ENCODE assay signal across 1 cellular context in genomic region chr16:75471723-75472634, GRCh38.
TF ChIP-seq lines count a peak whose summit lies in the region.

No MANE protein-coding gene starts in this region.

TF ChIP-seq in GM12878, 131 proteins besides CTCF, POLR2A, EP300 and RAD21 (continues in another document):
- peak; percentile 87 for TF ChIP-seq SMC3 (IDR thresholded peaks at IDR 0.05; ENCODE audit: borderline replicate concordance, low read length)
- no peak for TF ChIP-seq YBX1 (IDR thresholded peaks at IDR 0.05)
- TF ChIP-seq JUNB (IDR thresholded peaks at IDR 0.05) = no peak
- no peak for TF ChIP-seq PML (IDR thresholded peaks at IDR 0.05; ENCODE audit: low read length)
- no peak for TF ChIP-seq USF2 (IDR thresholded peaks at IDR 0.05; ENCODE audit: borderline replicate concordance, low read depth, low read length)
- TF ChIP-seq SREBF1 (IDR thresholded peaks at IDR 0.05; ENCODE audit: low read length) = no peak
- no peak for TF ChIP-seq ZZZ3 (IDR thresholded peaks at IDR 0.05; ENCODE audit: control insufficient read depth, insufficient read length, low read depth)
- TF ChIP-seq SMARCA5 (IDR thresholded peaks at IDR 0.05) = peak; percentile 67; the same call in 1 of the 2 replicates
- no peak for TF ChIP-seq MTA3 (IDR thresholded peaks at IDR 0.05; ENCODE audit: borderline replicate concordance, low read length)
- 0 out of 2 replicates have a peak, but pooled peaks have one; percentile 41 for TF ChIP-seq CREB1 (IDR thresholded peaks at IDR 0.05; ENCODE audit: low read depth)
- peak; percentile 18; the same call in 1 of the 3 replicates for TF ChIP-seq POU2F2 (IDR thresholded peaks at IDR 0.05; ENCODE audit: borderline replicate concordance, low read depth, low read length)
- TF ChIP-seq NKRF (conservative IDR thresholded peaks at IDR 0.05) = no peak
- no peak for TF ChIP-seq WRNIP1 (IDR thresholded peaks at IDR 0.05; ENCODE audit: borderline replicate concordance, low read depth, low read length)
- 0 out of 2 replicates have a peak, but pooled peaks have one; percentile 51 for TF ChIP-seq RB1 (IDR thresholded peaks at IDR 0.05; ENCODE audit: borderline replicate concordance)
- no peak for TF ChIP-seq JUND (IDR thresholded peaks at IDR 0.05; ENCODE audit: low read depth, low read length)
- TF ChIP-seq ZBTB4 (CRISPR knock-in tag; IDR thresholded peaks at IDR 0.05) = no peak
- TF ChIP-seq RELA (IDR thresholded peaks at IDR 0.05; ENCODE audit: borderline replicate concordance, partially characterized antibody) = no peak
- no peak for TF ChIP-seq RAD51 (IDR thresholded peaks at IDR 0.05)
- no peak for TF ChIP-seq SKIL (IDR thresholded peaks at IDR 0.05; ENCODE audit: low read depth, poor library complexity, severe bottlenecking)
- TF ChIP-seq ZNF687 (IDR thresholded peaks at IDR 0.05) = no peak
- TF ChIP-seq RELB (IDR thresholded peaks at IDR 0.05; ENCODE audit: low read depth) = no peak
- TF ChIP-seq HDGF (IDR thresholded peaks at IDR 0.05) = no peak
- 0 out of 2 replicates have a peak, but pooled peaks have one; percentile 19 for TF ChIP-seq TAF1 (IDR thresholded peaks at IDR 0.05; ENCODE audit: borderline replicate concordance, low read depth, low read length)
- peak; percentile 47; the same call in 1 of the 2 replicates for TF ChIP-seq RUNX3 (IDR thresholded peaks at IDR 0.05; ENCODE audit: low read length)
- no peak for TF ChIP-seq LARP7 (IDR thresholded peaks at IDR 0.05)
- TF ChIP-seq CBFB (IDR thresholded peaks at IDR 0.05; ENCODE audit: low read depth) = no peak
- no peak for TF ChIP-seq BCLAF1 (IDR thresholded peaks at IDR 0.05)
- no peak for TF ChIP-seq USF1 (IDR thresholded peaks at IDR 0.05; ENCODE audit: borderline replicate concordance, extremely low read length, insufficient read depth, low read depth, low read length)
- no peak for TF ChIP-seq EZH2 (IDR thresholded peaks at IDR 0.05; ENCODE audit: borderline replicate concordance, control insufficient read depth, low read depth, low read length)
- no peak for TF ChIP-seq MYC (IDR thresholded peaks at IDR 0.05; ENCODE audit: insufficient read depth, insufficient read length, insufficient replicate concordance, low read length, severe bottlenecking)
- no peak for TF ChIP-seq TARDBP (IDR thresholded peaks at IDR 0.05; ENCODE audit: borderline replicate concordance)
- TF ChIP-seq TCF7 (IDR thresholded peaks at IDR 0.05; ENCODE audit: borderline replicate concordance) = no peak
- TF ChIP-seq YY1 (IDR thresholded peaks at IDR 0.05; ENCODE audit: low read depth, low read length) = peak; percentile 59; the same call in 1 of the 2 replicates
- TF ChIP-seq ZBTB11 (CRISPR knock-in tag; IDR thresholded peaks at IDR 0.05) = no peak
- no peak for TF ChIP-seq MYB (IDR thresholded peaks at IDR 0.05; ENCODE audit: borderline replicate concordance, low read depth, low read length)
- TF ChIP-seq POLR2AphosphoS2 (IDR thresholded peaks at IDR 0.05; ENCODE audit: low read depth, low read length) = no peak
